In the genomic region with DNA sequence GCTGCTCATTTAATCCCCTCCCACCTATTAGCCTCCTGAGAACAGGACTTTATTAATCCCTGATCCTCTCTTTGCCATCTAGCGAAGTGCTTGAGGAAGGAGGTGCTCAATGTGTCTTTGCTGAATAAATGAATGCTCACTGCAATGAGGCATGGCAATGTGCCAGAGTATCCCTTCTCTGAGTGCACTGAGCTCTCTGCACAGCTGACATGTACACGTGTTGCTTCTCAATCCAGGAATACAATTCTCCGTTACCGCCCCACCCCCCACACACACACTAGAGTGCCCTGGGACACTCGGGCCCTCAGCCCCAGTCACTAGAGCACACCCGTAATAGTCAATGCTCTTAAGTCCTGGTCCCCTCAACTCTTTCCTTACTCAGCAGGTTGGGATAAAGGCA, we compare ENCODE assay signal across 15 cellular contexts. TPM values are rescaled to one million over a fixed set of nuclear protein-coding genes. Genes with fewer than 3 reads are reported as not detected.
DNase-seq lines count a peak whose midpoint lies in the region; ATAC-seq and TF ChIP-seq lines count a peak whose summit lies in the region.
"Had no signal": no experiment of that assay in that cellular context is flagged by ENCODE, and none has a peak within 500 bp of the region (broad histone marks: within the 10 kb centered on the region; RNA-seq: fewer than 3 reads in every experiment).

No MANE protein-coding gene starts in this region.

- peaks cover 13% of the 10 kb centered on the region for H3K9me3 Mint-ChIP-seq in endodermal cell

- H3K27me3 Mint-ChIP-seq in endodermal cell (ENCODE audit: insufficient read depth) = no peaks in the 10 kb centered on the region

- intact Hi-C loops in A673 (cut with micrococcal nuclease; ENCODE audit: unreplicated experiment) = no loop called here

- WGBS in endodermal cell (ENCODE audit: insufficient coverage in 1 of 2, insufficient read length in 1 of 2), 2 experiments = 85 to 86% methylated on average over 1 to 6 of the region's 6 CpGs

- ATAC-seq in HG03565 (IDR thresholded peaks at IDR 0.05; ENCODE audit: unreplicated experiment) = no peak
- ATAC-seq: body of pancreas had no signal

- no peak overlapping the region for H3K9ac ChIP-seq in endodermal cell (ENCODE audit: extremely low read depth, low read length, poor library complexity, severe bottlenecking)

- H3K4me1 ChIP-seq in A673 (ENCODE audit: insufficient read depth, low read length, poor library complexity, severe bottlenecking) (no peaks in the 10 kb centered on the region), endodermal cell (ENCODE audit: control insufficient read depth, insufficient read depth, low read length) (no peaks in the 10 kb centered on the region)
- H3K4me1 ChIP-seq: body of pancreas, right atrium auricular region had no signal

- no peak overlapping the region for H3K4me3 Mint-ChIP-seq in endodermal cell
- H3K4me3 Mint-ChIP-seq: neural crest cell had no signal

- BruUV-seq in A673 (replicated peaks; lab: Mats Ljungman, UMichigan) = no TSS peak

- peak; percentile 24 for DNase-seq in NCI-H2227 (lab: John Stamatoyannopoulos, UW; ENCODE audit: unreplicated experiment)
- DNase-seq in NCI-H2227 treated with DMSO at 0.1 percent for 48 hours (lab: John Stamatoyannopoulos, UW) = no peak
- DNase-seq in NCI-H2029 (lab: John Stamatoyannopoulos, UW) = peak; percentile 77
- DNase-seq in superior temporal gyrus (ENCODE audit: extremely low spot score) = peak; percentile 47
- no peak for DNase-seq in A673 (ENCODE audit: low spot score)
- DNase-seq in endodermal cell = no peak
- DNase-seq: activated naive CD4-positive, alpha-beta T cell; body of pancreas; effector CD8-positive, alpha-beta T cell; stimulated activated CD4-positive, alpha-beta T cell treated with anti-CD3 and anti-CD28 coated beads, Interleukin-4, amount 100 ng/mL, for 1 hour had no signal

- TF ChIP-seq CTCF in A673 (conservative IDR thresholded peaks at IDR 0.05; ENCODE audit: low read depth, low read length) (no peak), endodermal cell (conservative IDR thresholded peaks at IDR 0.05) (no peak)

- POLR2A ChIA-PET in A673 (lab: Charles Lee; ENCODE audit: low non-redundant PET) = no interaction called here

- H3K4me1 Mint-ChIP-seq in endodermal cell = no peaks in the 10 kb centered on the region

- H3K36me3 Mint-ChIP-seq in endodermal cell (ENCODE audit: low read depth) = no peaks in the 10 kb centered on the region

- H3K36me3 ChIP-seq in A673 (ENCODE audit: insufficient read depth, low read length, poor library complexity, severe bottlenecking) (no peaks in the 10 kb centered on the region), endodermal cell (ENCODE audit: control insufficient read depth, insufficient read depth, low read length) (no peaks in the 10 kb centered on the region)
- H3K36me3 ChIP-seq: right atrium auricular region had no signal

- no peak overlapping the region for H3K27ac Mint-ChIP-seq in endodermal cell

- H3K9me3 ChIP-seq in A673 (ENCODE audit: low read depth, low read length, poor library complexity, severe bottlenecking) = peaks cover 9% of the 10 kb centered on the region
- H3K9me3 ChIP-seq in endodermal cell (ENCODE audit: control insufficient read depth, low read length) = no peaks in the 10 kb centered on the region
- H3K9me3 ChIP-seq: body of pancreas, right atrium auricular region had no signal

- H3K27ac ChIP-seq in angular gyrus (ENCODE audit: low read depth, low read length) = peak overlapping the region; percentile 60
- H3K27ac ChIP-seq in A673 (ENCODE audit: low read depth, low read length, poor library complexity, severe bottlenecking) = no peak overlapping the region
- no peak overlapping the region for H3K27ac ChIP-seq in endodermal cell (ENCODE audit: low read depth, low read length)
- H3K27ac ChIP-seq: body of pancreas, right atrium auricular region had no signal

- H3K4me3 ChIP-seq in A673 (ENCODE audit: low read depth, low read length, poor library complexity, severe bottlenecking) = no peak overlapping the region
- H3K4me3 ChIP-seq in endodermal cell (ENCODE audit: low read length) = no peak overlapping the region
- H3K4me3 ChIP-seq: body of pancreas, lung, right atrium auricular region had no signal

- CTCF ChIA-PET in A673 (lab: Charles Lee) = no interaction called here

- no peaks in the 10 kb centered on the region for H3K27me3 ChIP-seq in A673 (replicated peaks; ENCODE audit: insufficient read depth, low read depth, low read length, poor library complexity)
- no peaks in the 10 kb centered on the region for H3K27me3 ChIP-seq in endodermal cell (ENCODE audit: control insufficient read depth, insufficient read depth, low read length, poor library complexity, severe bottlenecking)
- H3K27me3 ChIP-seq: body of pancreas, right atrium auricular region had no signal

RNA-seq across cellular contexts. Expression of a gene that starts 41.4 kb away (rescaled TPM):
- total RNA-seq in A673 (2021) (not detected in 2 replicates), endodermal cell (under 1 TPM in 1 of 2 donors, not detected in 1; 0.55 TPM)
- polyA plus RNA-seq in endodermal cell (2013, experiment 1 of 2) = 0.46 TPM
- polyA plus RNA-seq in endodermal cell (2013, experiment 2 of 2) = 0.79 TPM
- total RNA-seq: body of pancreas, right atrium auricular region had no signal

Comparison
In these comparisons a context has a peak if more than half of its experiments do, and no peak if none do; other contexts are left out.
1. DNase-seq: peak in NCI-H2227 (single experiment), NCI-H2029 (single experiment) and superior temporal gyrus (single experiment); none in NCI-H2227 treated with DMSO at 0.1 percent for 48 hours (single experiment), A673 (single experiment) and endodermal cell (single experiment).